8 cellular contexts compared by ENCODE assay signal in the genomic region with DNA sequence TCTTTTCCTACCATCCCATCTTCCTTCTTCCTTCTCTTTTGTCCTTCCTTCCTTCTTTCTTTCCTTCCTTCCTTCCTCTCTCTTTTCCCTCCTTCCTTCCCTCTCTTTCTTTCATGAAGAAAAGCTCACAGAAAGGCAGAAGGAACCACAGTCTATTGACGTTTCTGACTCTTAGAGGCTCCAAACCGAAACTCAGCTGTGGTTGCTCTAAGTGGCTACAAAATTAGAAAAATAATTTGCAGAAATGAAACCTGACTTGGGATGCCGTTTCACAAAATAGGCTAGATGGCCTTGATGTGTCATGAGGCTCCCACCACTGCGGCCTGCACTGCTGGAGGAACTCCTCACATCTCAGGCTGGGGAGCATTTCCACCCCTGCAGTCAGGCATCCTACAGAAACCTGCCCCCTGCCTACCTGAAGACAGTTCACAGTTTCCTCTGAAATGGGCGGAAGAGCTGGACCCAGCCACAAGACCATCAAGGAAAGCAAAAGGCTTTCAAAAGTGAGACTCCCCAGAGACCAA.
A peak's percentile ranks its signal among the peaks of the same experiment; 100 is the strongest.
DNase-seq lines count a peak whose midpoint lies in the region; ATAC-seq and TF ChIP-seq lines count a peak whose summit lies in the region.

No MANE protein-coding gene starts in this region.

- H3K27ac Mint-ChIP-seq in CD14-positive monocyte = peak overlapping the region; percentile 90 to 97 (median 96)
- no peak overlapping the region for H3K27ac Mint-ChIP-seq in activated CD4-positive, alpha-beta memory T cell treated with anti-CD3 and anti-CD28 coated beads for 36 hours

- no peaks in the 10 kb centered on the region for H3K9me3 Mint-ChIP-seq in CD14-positive monocyte
- peaks cover 4% of the 10 kb centered on the region for H3K9me3 Mint-ChIP-seq in activated CD4-positive, alpha-beta memory T cell treated with anti-CD3 and anti-CD28 coated beads for 36 hours

- no peaks in the 10 kb centered on the region for H3K9me3 ChIP-seq in aorta (ENCODE audit: control insufficient read depth, low read length)

- H3K27ac ChIP-seq in aorta (ENCODE audit: low read depth in 1 of 2, low read length in 2 of 2) = no peak overlapping the region

- no peaks in the 10 kb centered on the region for H3K36me3 ChIP-seq in aorta (ENCODE audit: control insufficient read depth in 1 of 2, insufficient read depth in 2 of 2, low read length in 1 of 2)

- no peak for TF ChIP-seq CTCF in CD14-positive monocyte (IDR thresholded peaks at IDR 0.05)

- peaks cover 3 to 16% (median 13%) of the 10 kb centered on the region in 3 donors for H3K27me3 Mint-ChIP-seq in CD14-positive monocyte (ENCODE audit: low read depth in 3 of 3)
- H3K27me3 Mint-ChIP-seq in activated CD4-positive, alpha-beta memory T cell treated with anti-CD3 and anti-CD28 coated beads for 36 hours = no peaks in the 10 kb centered on the region

- H3K4me1 ChIP-seq in aorta (ENCODE audit: control insufficient read depth in 1 of 2, insufficient read depth in 2 of 2, low read length in 2 of 2) = no peaks in the 10 kb centered on the region

- peaks cover 24 to 47% of the 10 kb centered on the region in 2 donors for H3K36me3 Mint-ChIP-seq in CD14-positive monocyte
- H3K36me3 Mint-ChIP-seq in activated CD4-positive, alpha-beta memory T cell treated with anti-CD3 and anti-CD28 coated beads for 36 hours = no peaks in the 10 kb centered on the region

- H3K4me1 Mint-ChIP-seq in CD14-positive monocyte = peaks cover 79% of the 10 kb centered on the region
- peaks cover 18% of the 10 kb centered on the region for H3K4me1 Mint-ChIP-seq in activated CD4-positive, alpha-beta memory T cell treated with anti-CD3 and anti-CD28 coated beads for 36 hours (ENCODE audit: low read depth)

- CTCF ChIA-PET in activated CD4-positive, alpha-beta memory T cell treated with anti-CD3 and anti-CD28 coated beads for 36 hours (lab: Charles Lee) = interaction anchor here (0.9 to 1.5 kb wide), 3 partner anchors 9 to 128 kb away, joined by 3 to 5 read pairs (median 3); no protein-coding TSS in a partner anchor

- no peak overlapping the region for H3K4me3 ChIP-seq in aorta (ENCODE audit: low read length in 2 of 2)

- intact Hi-C loops in CD14-positive monocyte (cut with micrococcal nuclease) = loop anchor here (2.0 to 10.0 kb wide), 3 partner anchors 48 to 108 kb away; no protein-coding TSS in a partner anchor
- intact Hi-C loops in activated CD4-positive, alpha-beta memory T cell treated with anti-CD3 and anti-CD28 coated beads for 36 hours (cut with micrococcal nuclease) = no loop called here
- intact Hi-C loops in aorta (cut with DNase I) = no loop called here

- WGBS in aorta, 2 donors = 41 to 52% methylated on average over 5 of the region's 5 CpGs

- no peaks in the 10 kb centered on the region for H3K27me3 ChIP-seq in aorta (ENCODE audit: control insufficient read depth in 1 of 2, insufficient read depth in 2 of 2, low read length in 1 of 2)

- DNase-seq in CD14-positive monocyte (ENCODE audit: low spot score) (peak; percentile 82), aorta (peak; percentile 68 to 81), SHP77 (lab: John Stamatoyannopoulos, UW) (no peak), NCI-H146 treated with DMSO at 0.1 percent for 48 hours (lab: John Stamatoyannopoulos, UW; ENCODE audit: unreplicated experiment) (no peak)
- DNase-seq in activated CD4-positive, alpha-beta memory T cell treated with anti-CD3 and anti-CD28 coated beads for 36 hours = peak; percentile 50
- no peak for DNase-seq in effector CD8-positive, alpha-beta T cell (lab: John Stamatoyannopoulos, UW)

- ATAC-seq in GM19035 (IDR thresholded peaks at IDR 0.05; ENCODE audit: unreplicated experiment) = peak; percentile 93
- peak; percentile 76 for ATAC-seq in HG03064 (IDR thresholded peaks at IDR 0.05; ENCODE audit: low read depth, unreplicated experiment)
- ATAC-seq in aorta (ENCODE audit: low FRiP score) = no peak

- POLR2A ChIA-PET in activated CD4-positive, alpha-beta memory T cell treated with anti-CD3 and anti-CD28 coated beads for 36 hours (lab: Charles Lee) = interaction anchor here (0.6 to 1.1 kb wide), 2 partner anchors 16 kb away, joined by 3 to 5 read pairs; no protein-coding TSS in a partner anchor

- H3K4me3 Mint-ChIP-seq in CD14-positive monocyte = peak overlapping the region; percentile 25 to 78
- H3K4me3 Mint-ChIP-seq in activated CD4-positive, alpha-beta memory T cell treated with anti-CD3 and anti-CD28 coated beads for 36 hours = no peak overlapping the region

Comparison
In these comparisons a context has a peak if more than half of its experiments do, and no peak if none do; other contexts are left out.
1. DNase-seq: peak in CD14-positive monocyte (single experiment), activated CD4-positive, alpha-beta memory T cell treated with anti-CD3 and anti-CD28 coated beads for 36 hours (single experiment) and aorta (2 of 2); none in SHP77 (0 of 2), effector CD8-positive, alpha-beta T cell (single experiment) and NCI-H146 treated with DMSO at 0.1 percent for 48 hours (single experiment).
2. intact Hi-C loops: an anchor here in CD14-positive monocyte (2.0 to 10.0 kb wide); none called in activated CD4-positive, alpha-beta memory T cell treated with anti-CD3 and anti-CD28 coated beads for 36 hours and aorta.